In genomic region chr7:95105627-95106026, GRCh38 we compare ENCODE assay signal across 21 cellular contexts.
A peak's percentile ranks its signal among the peaks of the same experiment; 100 is the strongest.
DNase-seq lines count a peak whose midpoint lies in the region; ATAC-seq, FAIRE-seq and TF ChIP-seq lines count a peak whose summit lies in the region.
"Had no signal": no experiment of that assay in that cellular context is flagged by ENCODE, and none has a peak within 500 bp of the region (broad histone marks: within the 10 kb centered on the region; RNA-seq: fewer than 3 reads in every experiment).

No MANE protein-coding gene starts in this region.

- FAIRE-seq in GM19239 (lab: Jason Lieb, UNC): no peak
- FAIRE-seq: A204.1, D721Med had no signal

- DNase-seq in ACHN (peak; percentile 31), epithelial cell of esophagus (ENCODE audit: low read depth) (peak; percentile 9), GM19239 (ENCODE audit: insufficient read length, low spot score) (no peak), H7 (no peak), glutamatergic neuron (no peak)
- DNase-seq in activated CD4-positive, alpha-beta T cell treated with anti-CD3 and anti-CD28 coated beads for 36 hours: no peak
- DNase-seq: BE2C; DMS79; H9; HFFc6; Kasumi-1; MG63; NCI-H1417 treated with DMSO at 0.1 percent for 48 hours; NCI-H187; NCI-H510A; NK-92 treated with Interleukin-12 subunit alpha and Interleukin-12 subunit beta, amount 100 ng/mL, for 24 hours; Peyer's patch had no signal

- no peaks in the 10 kb centered on the region for H3K9me3 ChIP-seq in muscle layer of colon (ENCODE audit: low read length)
- H3K9me3 ChIP-seq in stomach smooth muscle (ENCODE audit: control insufficient read depth in 2 of 2, low read length in 2 of 2): no peaks in the 10 kb centered on the region
- H3K9me3 ChIP-seq: BE2C, MG63, Peyer's patch had no signal

- no peaks in the 10 kb centered on the region for H3K4me1 Mint-ChIP-seq in glutamatergic neuron (ENCODE audit: low read depth, unreplicated experiment)
- no peaks in the 10 kb centered on the region for H3K4me1 Mint-ChIP-seq in activated CD4-positive, alpha-beta T cell treated with anti-CD3 and anti-CD28 coated beads for 36 hours

- H3K9ac ChIP-seq in muscle layer of colon (ENCODE audit: low read length) (no peak overlapping the region), stomach smooth muscle (ENCODE audit: low read length in 2 of 2) (no peak overlapping the region)

- no peak for ATAC-seq in activated CD4-positive, alpha-beta T cell treated with anti-CD3 and anti-CD28 coated beads for 36 hours

- intact Hi-C loops in activated CD4-positive, alpha-beta T cell treated with anti-CD3 and anti-CD28 coated beads for 36 hours (cut with DNase I, micrococcal nuclease): no loop called here

- peak overlapping the region; percentile 22 for H3K27ac ChIP-seq in muscle layer of colon (ENCODE audit: low read depth, low read length)
- peak overlapping the region; percentile 18 for H3K27ac ChIP-seq in stomach smooth muscle (ENCODE audit: low read length)
- H3K27ac ChIP-seq: Peyer's patch had no signal

- H3K27me3 Mint-ChIP-seq in glutamatergic neuron (ENCODE audit: unreplicated experiment): no peaks in the 10 kb centered on the region
- no peaks in the 10 kb centered on the region for H3K27me3 Mint-ChIP-seq in activated CD4-positive, alpha-beta T cell treated with anti-CD3 and anti-CD28 coated beads for 36 hours

- H3K4me3 ChIP-seq in epithelial cell of esophagus (ENCODE audit: low read length) (no peak overlapping the region), muscle layer of colon (ENCODE audit: low read depth in 1 of 2, low read length in 2 of 2) (no peak overlapping the region), stomach smooth muscle (ENCODE audit: low read length in 2 of 2) (peak overlapping the region in 1 of 2 donors; percentile 14), H7 (ENCODE audit: insufficient read depth, low read depth, low read length) (no peak overlapping the region)
- H3K4me3 ChIP-seq: MG63, Peyer's patch had no signal

- no peak overlapping the region for H3K27ac Mint-ChIP-seq in glutamatergic neuron (ENCODE audit: unreplicated experiment)
- H3K27ac Mint-ChIP-seq in activated CD4-positive, alpha-beta T cell treated with anti-CD3 and anti-CD28 coated beads for 36 hours: no peak overlapping the region
- H3K27ac Mint-ChIP-seq: HFFc6 had no signal

- no peaks in the 10 kb centered on the region for H3K36me3 Mint-ChIP-seq in glutamatergic neuron (ENCODE audit: unreplicated experiment)
- H3K36me3 Mint-ChIP-seq in activated CD4-positive, alpha-beta T cell treated with anti-CD3 and anti-CD28 coated beads for 36 hours (ENCODE audit: low read depth): no peaks in the 10 kb centered on the region

- H3K27me3 ChIP-seq in muscle layer of colon (ENCODE audit: control insufficient read depth in 1 of 2, insufficient read depth in 2 of 2, low read length in 2 of 2) (no peaks in the 10 kb centered on the region), stomach smooth muscle (ENCODE audit: control insufficient read depth in 1 of 2, insufficient read depth in 2 of 2, low read length in 2 of 2) (no peaks in the 10 kb centered on the region), H7 (ENCODE audit: control insufficient read depth, insufficient read depth, low read length) (no peaks in the 10 kb centered on the region)
- H3K27me3 ChIP-seq: BE2C, MG63, Peyer's patch had no signal

- TF ChIP-seq CTCF in epithelial cell of esophagus (IDR thresholded peaks at IDR 0.05; ENCODE audit: insufficient read depth, low read depth, low read length, missing control alignments) (no peak), glutamatergic neuron (IDR thresholded peaks at IDR 0.05; ENCODE audit: partially characterized antibody, unreplicated experiment) (no peak)

- in situ Hi-C loops in ACHN (cut with HindIII; ENCODE audit: low pct_ligation_motif_present, low pct_unique_long_range_greater_than_20kb, low sequenced_read_pairs): no loop called here

- POLR2A ChIA-PET in activated CD4-positive, alpha-beta T cell treated with anti-CD3 and anti-CD28 coated beads for 36 hours (lab: Charles Lee): no interaction called here

- no peak overlapping the region for H3K4me3 Mint-ChIP-seq in glutamatergic neuron (ENCODE audit: unreplicated experiment)
- H3K4me3 Mint-ChIP-seq in activated CD4-positive, alpha-beta T cell treated with anti-CD3 and anti-CD28 coated beads for 36 hours: no peak overlapping the region
- H3K4me3 Mint-ChIP-seq: H9, HFFc6 had no signal

- H3K36me3 ChIP-seq in muscle layer of colon (ENCODE audit: insufficient read depth, low read length): no peaks in the 10 kb centered on the region
- H3K36me3 ChIP-seq in stomach smooth muscle (ENCODE audit: control insufficient read depth in 2 of 2, insufficient read depth in 2 of 2, low read length in 2 of 2): no peaks in the 10 kb centered on the region
- H3K36me3 ChIP-seq in H7 (replicated peaks; ENCODE audit: control insufficient read depth, insufficient read depth, low read length): no peaks in the 10 kb centered on the region
- H3K36me3 ChIP-seq: BE2C, MG63, Peyer's patch had no signal

- H3K9me3 Mint-ChIP-seq in glutamatergic neuron (ENCODE audit: unreplicated experiment): no peaks in the 10 kb centered on the region
- H3K9me3 Mint-ChIP-seq in activated CD4-positive, alpha-beta T cell treated with anti-CD3 and anti-CD28 coated beads for 36 hours (ENCODE audit: low read depth): no peaks in the 10 kb centered on the region
- H3K9me3 Mint-ChIP-seq: H9 had no signal

- CTCF ChIA-PET in activated CD4-positive, alpha-beta T cell treated with anti-CD3 and anti-CD28 coated beads for 36 hours (lab: Charles Lee): no interaction called here

- peaks cover 35% of the 10 kb centered on the region for H3K4me1 ChIP-seq in muscle layer of colon (ENCODE audit: insufficient read depth, low read length)
- H3K4me1 ChIP-seq in stomach smooth muscle (ENCODE audit: control insufficient read depth, insufficient read depth, low read length): peaks cover 3% of the 10 kb centered on the region
- H3K4me1 ChIP-seq: BE2C, Peyer's patch had no signal

Comparison
In these comparisons a context has a peak if more than half of its experiments do, and no peak if none do; other contexts are left out.
1. DNase-seq: peak in ACHN (single experiment) and epithelial cell of esophagus (single experiment); none in GM19239 (single experiment), H7 (single experiment), glutamatergic neuron (single experiment) and activated CD4-positive, alpha-beta T cell treated with anti-CD3 and anti-CD28 coated beads for 36 hours (single experiment).